ENCODE assay signal across 12 cellular contexts in genomic region chr22:16602728-16603447, GRCh38. TPM values are rescaled to one million over a fixed set of nuclear protein-coding genes. Genes with fewer than 3 reads are reported as not detected.
A peak's percentile ranks its signal among the peaks of the same experiment; 100 is the strongest.
DNase-seq lines count a peak whose midpoint lies in the region; ATAC-seq and TF ChIP-seq lines count a peak whose summit lies in the region.
"Not testable (repeated sequence)": the region's sequence is repeated elsewhere in the genome, so short reads cannot be mapped to it uniquely, and the experiment has no call there.
"Had no signal": no experiment of that assay in that cellular context is flagged by ENCODE, and none has a peak within 500 bp of the region (broad histone marks: within the 10 kb centered on the region; RNA-seq: fewer than 3 reads in every experiment).

No MANE protein-coding gene starts in this region.

- H3K4me3 ChIP-seq in right cardiac atrium (ENCODE audit: low read length) (peak overlapping the region; percentile 42), neutrophil (ENCODE audit: low read depth in 1 of 2, low read length in 1 of 2) (peak overlapping the region; percentile 54 to 61)

- H3K9me3 ChIP-seq in ES-I3 (ENCODE audit: control insufficient read depth, insufficient read depth, low read length); right cardiac atrium (ENCODE audit: control insufficient read depth, low read length); neutrophil: not testable (repeated sequence)

- 3% methylated on average over 33 of the region's 33 CpGs for WGBS in right cardiac atrium

- H3K27me3 Mint-ChIP-seq in T-helper 1 cell treated with Interleukin-12 subunit alpha and Interleukin-12 subunit beta and Interleukin-4 antibody, amounts not matched to agents 30 μg/mL and 1 μg/mL, for 36 hours (ENCODE audit: low read depth) = peaks cover 42% of the 10 kb centered on the region
- H3K27me3 Mint-ChIP-seq in activated T-helper 2 cell treated with anti-CD3 and anti-CD28 coated beads, Interferon-gamma antibody, Interleukin-2, Interleukin-4, amounts not matched to agents 10 μg/mL and 5 μg/mL and 100 μg/mL, durations not matched to agents 14 hours and 24 hours and 36 hours (ENCODE audit: low read depth) = peaks cover 35% of the 10 kb centered on the region
- peaks cover 71% of the 10 kb centered on the region for H3K27me3 Mint-ChIP-seq in dendritic cell treated with granulocyte-macrophage colony-stimulating factor and Interleukin-4, amounts not matched to agents 40 ng/mL and 50 ng/mL, for 4 days
- H3K27me3 Mint-ChIP-seq in stimulated activated naive B cell treated with anti-CD40 and anti-IgM and Interleukin-4, amounts not matched to agents 10 μg/mL and 1 μg/mL and 100 μg/mL, for 72 hours = peaks cover 29 to 45% of the 10 kb centered on the region in 2 donors

- not testable (repeated sequence) for TF ChIP-seq CTCF in neutrophil (IDR thresholded peaks at IDR 0.05)

- H3K4me3 Mint-ChIP-seq in T-helper 1 cell treated with Interleukin-12 subunit alpha and Interleukin-12 subunit beta and Interleukin-4 antibody, amounts not matched to agents 30 μg/mL and 1 μg/mL, for 36 hours = peak overlapping the region; percentile 60
- peak overlapping the region; percentile 51 for H3K4me3 Mint-ChIP-seq in activated T-helper 2 cell treated with anti-CD3 and anti-CD28 coated beads, Interferon-gamma antibody, Interleukin-2, Interleukin-4, amounts not matched to agents 10 μg/mL and 5 μg/mL and 100 μg/mL, durations not matched to agents 14 hours and 24 hours and 36 hours (ENCODE audit: low read depth)
- H3K4me3 Mint-ChIP-seq in dendritic cell treated with granulocyte-macrophage colony-stimulating factor and Interleukin-4, amounts not matched to agents 40 ng/mL and 50 ng/mL, for 4 days = peak overlapping the region; percentile 73
- H3K4me3 Mint-ChIP-seq in stimulated activated naive B cell treated with anti-CD40 and anti-IgM and Interleukin-4, amounts not matched to agents 10 μg/mL and 1 μg/mL and 100 μg/mL, for 72 hours = peak overlapping the region; percentile 61

- not testable (repeated sequence) for H3K36me3 Mint-ChIP-seq in T-helper 1 cell treated with Interleukin-12 subunit alpha and Interleukin-12 subunit beta and Interleukin-4 antibody, amounts not matched to agents 30 μg/mL and 1 μg/mL, for 36 hours (ENCODE audit: low read depth); activated T-helper 2 cell treated with anti-CD3 and anti-CD28 coated beads, Interferon-gamma antibody, Interleukin-2, Interleukin-4, amounts not matched to agents 10 μg/mL and 5 μg/mL and 100 μg/mL, durations not matched to agents 14 hours and 24 hours and 36 hours (ENCODE audit: low read depth); dendritic cell treated with granulocyte-macrophage colony-stimulating factor and Interleukin-4, amounts not matched to agents 40 ng/mL and 50 ng/mL, for 4 days (ENCODE audit: low read depth); stimulated activated naive B cell treated with anti-CD40 and anti-IgM and Interleukin-4, amounts not matched to agents 10 μg/mL and 1 μg/mL and 100 μg/mL, for 72 hours

- H3K27ac Mint-ChIP-seq in T-helper 1 cell treated with Interleukin-12 subunit alpha and Interleukin-12 subunit beta and Interleukin-4 antibody, amounts not matched to agents 30 μg/mL and 1 μg/mL, for 36 hours = peak overlapping the region; percentile 2
- H3K27ac Mint-ChIP-seq in activated T-helper 2 cell treated with anti-CD3 and anti-CD28 coated beads, Interferon-gamma antibody, Interleukin-2, Interleukin-4, amounts not matched to agents 10 μg/mL and 5 μg/mL and 100 μg/mL, durations not matched to agents 14 hours and 24 hours and 36 hours = not testable (repeated sequence)
- peak overlapping the region; percentile 73 for H3K27ac Mint-ChIP-seq in dendritic cell treated with granulocyte-macrophage colony-stimulating factor and Interleukin-4, amounts not matched to agents 40 ng/mL and 50 ng/mL, for 4 days
- H3K27ac Mint-ChIP-seq in stimulated activated naive B cell treated with anti-CD40 and anti-IgM and Interleukin-4, amounts not matched to agents 10 μg/mL and 1 μg/mL and 100 μg/mL, for 72 hours = peak overlapping the region; percentile 81

- not testable (repeated sequence) for H3K27me3 ChIP-seq in right cardiac atrium (ENCODE audit: control insufficient read depth, insufficient read depth)
- peaks cover 98% of the 10 kb centered on the region for H3K27me3 ChIP-seq in neutrophil

- H3K27ac ChIP-seq in right cardiac atrium (ENCODE audit: low read length) = peak overlapping the region; percentile 45
- H3K27ac ChIP-seq in neutrophil = not testable (repeated sequence)

- intact Hi-C loops in activated T-helper 2 cell treated with anti-CD3 and anti-CD28 coated beads, Interferon-gamma antibody, Interleukin-2, Interleukin-4, amounts not matched to agents 10 μg/mL and 5 μg/mL and 100 μg/mL, durations not matched to agents 14 hours and 24 hours and 36 hours (cut with micrococcal nuclease); dendritic cell treated with granulocyte-macrophage colony-stimulating factor and Interleukin-4, amounts not matched to agents 40 ng/mL and 50 ng/mL, for 4 days (cut with micrococcal nuclease); right cardiac atrium (cut with DNase I): not testable (repeated sequence)

- H3K9me3 Mint-ChIP-seq in T-helper 1 cell treated with Interleukin-12 subunit alpha and Interleukin-12 subunit beta and Interleukin-4 antibody, amounts not matched to agents 30 μg/mL and 1 μg/mL, for 36 hours; activated T-helper 2 cell treated with anti-CD3 and anti-CD28 coated beads, Interferon-gamma antibody, Interleukin-2, Interleukin-4, amounts not matched to agents 10 μg/mL and 5 μg/mL and 100 μg/mL, durations not matched to agents 14 hours and 24 hours and 36 hours; dendritic cell treated with granulocyte-macrophage colony-stimulating factor and Interleukin-4, amounts not matched to agents 40 ng/mL and 50 ng/mL, for 4 days; stimulated activated naive B cell treated with anti-CD40 and anti-IgM and Interleukin-4, amounts not matched to agents 10 μg/mL and 1 μg/mL and 100 μg/mL, for 72 hours: not testable (repeated sequence)

- DNase-seq in activated T-helper 2 cell treated with anti-CD3 and anti-CD28 coated beads, Interferon-gamma antibody, Interleukin-2, Interleukin-4, amounts not matched to agents 10 μg/mL and 5 μg/mL and 100 μg/mL, durations not matched to agents 14 hours and 24 hours and 36 hours (ENCODE audit: low spot score); right cardiac atrium; stimulated activated naive B cell treated with anti-CD40 and anti-IgM and Interleukin-4, amounts not matched to agents 10 μg/mL and 1 μg/mL and 100 μg/mL, for 72 hours: not testable (repeated sequence)

- H3K4me1 ChIP-seq in ES-I3 (ENCODE audit: insufficient read depth, low read length); right cardiac atrium (ENCODE audit: control insufficient read depth, insufficient read depth, low read length): not testable (repeated sequence)
- H3K4me1 ChIP-seq in neutrophil (ENCODE audit: control insufficient read depth in 1 of 2, insufficient read depth in 1 of 2, low read depth in 1 of 2, low read length in 1 of 2) = peaks cover 7 to 17% of the 10 kb centered on the region in 2 experiments

- not testable (repeated sequence) for H3K36me3 ChIP-seq in ES-I3 (ENCODE audit: insufficient read depth, low read length); neutrophil

- H3K4me1 Mint-ChIP-seq in T-helper 1 cell treated with Interleukin-12 subunit alpha and Interleukin-12 subunit beta and Interleukin-4 antibody, amounts not matched to agents 30 μg/mL and 1 μg/mL, for 36 hours (ENCODE audit: low read depth); activated T-helper 2 cell treated with anti-CD3 and anti-CD28 coated beads, Interferon-gamma antibody, Interleukin-2, Interleukin-4, amounts not matched to agents 10 μg/mL and 5 μg/mL and 100 μg/mL, durations not matched to agents 14 hours and 24 hours and 36 hours (ENCODE audit: low read depth); dendritic cell treated with granulocyte-macrophage colony-stimulating factor and Interleukin-4, amounts not matched to agents 40 ng/mL and 50 ng/mL, for 4 days (ENCODE audit: low read depth); stimulated activated naive B cell treated with anti-CD40 and anti-IgM and Interleukin-4, amounts not matched to agents 10 μg/mL and 1 μg/mL and 100 μg/mL, for 72 hours: not testable (repeated sequence)

- peak in 1 of 2 donors; percentile 26 for ATAC-seq in right cardiac atrium
- ATAC-seq in stimulated activated naive B cell treated with anti-CD40 and anti-IgM and Interleukin-4, amounts not matched to agents 10 μg/mL and 1 μg/mL and 100 μg/mL, for 72 hours (replicated peaks) = peak; percentile 31 to 64

- peak overlapping the region; percentile 57; the same call in 1 of the 2 replicates for H3K9ac ChIP-seq in ES-I3 (ENCODE audit: low read depth, low read length)

RNA-seq across cellular contexts. Expression of gene CCT8L2, which starts 10.3 kb away (rescaled TPM):
- total RNA-seq in activated T-helper 2 cell treated with anti-CD3 and anti-CD28 coated beads, Interferon-gamma antibody, Interleukin-2, Interleukin-4, amounts not matched to agents 10 μg/mL and 5 μg/mL and 100 μg/mL, durations not matched to agents 14 hours and 24 hours and 36 hours = not detected in 2 replicates
- not detected for total RNA-seq in right cardiac atrium
- not detected for polyA plus RNA-seq in right cardiac atrium
- total RNA-seq: left cardiac atrium; NCI-H460; right lobe of liver; Right ventricle myocardium inferior; T-helper 1 cell treated with Interleukin-12 subunit alpha and Interleukin-12 subunit beta and Interleukin-4 antibody, amounts not matched to agents 30 ng/mL and 1 ng/mL, for 36 hours had no signal
